In the genomic region with DNA sequence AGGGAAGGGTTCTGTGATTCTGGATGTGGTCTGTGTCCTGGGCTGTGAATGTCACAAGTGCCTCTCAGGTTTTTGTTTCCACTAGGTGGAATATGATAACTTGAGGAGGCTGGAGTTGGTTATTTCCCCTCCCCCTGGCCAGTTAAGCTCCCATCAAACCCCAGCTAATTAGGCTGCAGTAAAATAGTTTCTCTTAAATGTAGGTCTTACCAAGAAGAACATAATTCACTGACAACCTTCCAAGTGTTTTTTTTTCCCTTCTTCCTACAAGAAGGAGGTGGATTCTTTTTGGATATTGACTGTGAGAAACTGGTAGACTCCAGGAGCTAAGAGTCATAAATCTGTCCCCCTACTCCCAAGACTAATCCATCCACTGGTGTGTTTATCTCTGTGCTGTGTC, we compare ENCODE assay signal across 16 cellular contexts. TPM values are rescaled to one million over a fixed set of nuclear protein-coding genes. Genes with fewer than 3 reads are reported as not detected.
"Had no signal": no experiment of that assay in that cellular context is flagged by ENCODE, and none has a peak within 500 bp of the region (broad histone marks: within the 10 kb centered on the region; RNA-seq: fewer than 3 reads in every experiment).

No MANE protein-coding gene starts in this region.

RNA-seq across cellular contexts. Expression of gene PSG2, which starts 15.9 kb away (rescaled TPM):
- total RNA-seq: activated CD4-positive, alpha-beta memory T cell treated with anti-CD3 and anti-CD28 coated beads, Interleukin-2, amount 10 ng/mL, durations not matched to agents 7 days and 5 days; activated CD4-positive, alpha-beta T cell treated with anti-CD3 and anti-CD28 coated beads for 36 hours; activated CD4-positive, alpha-beta T cell treated with anti-CD3 and anti-CD28 coated beads, Interleukin-2, amount 10 ng/mL, durations not matched to agents 7 days and 5 days; activated CD8-positive, alpha-beta memory T cell treated with anti-CD3 and anti-CD28 coated beads, Interleukin-2, amount 10 ng/mL, durations not matched to agents 7 days and 5 days; activated CD8-positive, alpha-beta T cell treated with anti-CD3 and anti-CD28 coated beads, Interleukin-2, amount 10 ng/mL, durations not matched to agents 7 days and 5 days; activated naive CD8-positive, alpha-beta T cell treated with anti-CD3 and anti-CD28 coated beads, Interleukin-2, amount 10 ng/mL, durations not matched to agents 7 days and 5 days; activated T-helper 2 cell treated with anti-CD3 and anti-CD28 coated beads, Interferon-gamma antibody, Interleukin-2, Interleukin-4, amounts not matched to agents 10 μg/mL and 5 μg/mL and 100 μg/mL, durations not matched to agents 14 hours and 24 hours and 36 hours; aorta; body of pancreas; breast epithelium; cardiac septum; chondrocyte; T-helper 1 cell treated with Interleukin-12 subunit alpha and Interleukin-12 subunit beta and Interleukin-4 antibody, amounts not matched to agents 30 ng/mL and 1 ng/mL, for 36 hours; T-helper 2 cell treated with Interferon-gamma antibody and Interleukin-4, amounts not matched to agents 100 ng/mL and 5 ng/mL, for 36 hours; WTC11 had no signal
- polyA plus RNA-seq: adipose tissue, aorta had no signal
